Comparison of ENCODE assay signal across 8 cellular contexts in the genomic region with DNA sequence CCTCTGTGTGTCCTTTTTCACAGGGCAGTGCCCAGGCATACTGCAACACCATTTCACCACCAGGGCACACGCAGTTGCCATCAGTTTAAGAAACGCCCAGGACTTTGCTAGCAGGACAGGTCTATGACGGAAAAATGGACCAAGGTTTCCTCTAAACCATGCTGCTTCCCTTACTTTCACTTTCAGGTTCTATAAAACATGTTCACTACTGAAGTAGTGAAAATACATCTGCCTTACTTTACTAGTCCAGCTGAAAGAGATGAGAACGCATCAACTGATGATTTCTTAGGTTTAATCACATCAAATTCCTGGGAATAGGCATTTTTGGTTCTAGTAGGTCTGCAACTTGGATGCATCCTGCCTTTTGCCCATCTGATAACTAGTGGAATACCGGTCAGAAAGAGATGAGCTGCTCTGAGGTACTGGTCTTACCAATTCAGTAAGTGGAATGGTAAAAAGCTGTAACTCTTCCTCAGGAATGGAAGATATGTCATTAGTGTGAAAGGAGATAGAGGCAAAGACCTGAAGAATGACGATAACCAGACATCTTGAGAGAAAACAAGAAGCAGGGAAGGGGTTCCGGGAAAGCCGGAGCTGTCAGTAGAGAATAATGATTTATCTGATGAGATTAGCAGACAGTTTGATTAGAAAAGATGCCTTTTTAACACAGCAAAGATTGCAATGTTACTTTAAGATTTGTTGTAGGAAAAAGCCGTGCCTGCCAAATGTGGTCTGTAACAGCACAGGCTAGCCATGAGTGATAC.
A peak's percentile ranks its signal among the peaks of the same experiment; 100 is the strongest.
DNase-seq lines count a peak whose midpoint lies in the region; ATAC-seq and TF ChIP-seq lines count a peak whose summit lies in the region.

No MANE protein-coding gene starts in this region.

- H3K36me3 Mint-ChIP-seq in CD14-positive monocyte = no peaks in the 10 kb centered on the region

- H3K27ac Mint-ChIP-seq in CD14-positive monocyte = peak overlapping the region in 6 of 7 donors; percentile 55 to 91 (median 76)

- no peaks in the 10 kb centered on the region for H3K9me3 Mint-ChIP-seq in CD14-positive monocyte

- intact Hi-C loops in CD14-positive monocyte (cut with micrococcal nuclease) (no loop called here), mucosa of descending colon (cut with DNase I, micrococcal nuclease) (no loop called here)

- DNase-seq in CD14-positive monocyte (ENCODE audit: low spot score) (no peak), dermis blood vessel endothelial cell (peak; percentile 82), mucosa of descending colon (peak in 1 of 3 donors; percentile 9), putamen (ENCODE audit: low spot score) (no peak), retina (no peak)

- H3K4me1 Mint-ChIP-seq in CD14-positive monocyte = peaks cover 14% of the 10 kb centered on the region

- H3K36me3 ChIP-seq in mucosa of descending colon (ENCODE audit: low read depth) = no peaks in the 10 kb centered on the region

- peak; percentile 19 for TF ChIP-seq CTCF in CD14-positive monocyte (IDR thresholded peaks at IDR 0.05)
- no peak for TF ChIP-seq CTCF in mucosa of descending colon (IDR thresholded peaks at IDR 0.05)

- ATAC-seq in GM19023 (IDR thresholded peaks at IDR 0.05; ENCODE audit: unreplicated experiment) = peak; percentile 85
- peak; percentile 87 for ATAC-seq in HG03196 (IDR thresholded peaks at IDR 0.05; ENCODE audit: unreplicated experiment)
- peak; percentile 81 for ATAC-seq in SK-N-SH treated with all-trans-retinoic acid at 6 μM for 48 hours
- peak; percentile 72 for ATAC-seq in mucosa of descending colon

- no peaks in the 10 kb centered on the region for H3K9me3 ChIP-seq in mucosa of descending colon

- no peak overlapping the region for H3K4me3 ChIP-seq in mucosa of descending colon

- peaks cover 0 to 6% (median 0%) of the 10 kb centered on the region in 3 donors for H3K27me3 Mint-ChIP-seq in CD14-positive monocyte (ENCODE audit: low read depth in 3 of 3)

- H3K4me1 ChIP-seq in mucosa of descending colon (ENCODE audit: low read depth) = peaks cover 2% of the 10 kb centered on the region

- peak overlapping the region; percentile 90 to 97 for H3K4me3 Mint-ChIP-seq in CD14-positive monocyte

TF ChIP-seq in SK-N-SH treated with all-trans-retinoic acid at 6 μM for 48 hours, 23 proteins besides CTCF, POLR2A, EP300 and RAD21 (continues in another document):
- TF ChIP-seq, protein P1, sequence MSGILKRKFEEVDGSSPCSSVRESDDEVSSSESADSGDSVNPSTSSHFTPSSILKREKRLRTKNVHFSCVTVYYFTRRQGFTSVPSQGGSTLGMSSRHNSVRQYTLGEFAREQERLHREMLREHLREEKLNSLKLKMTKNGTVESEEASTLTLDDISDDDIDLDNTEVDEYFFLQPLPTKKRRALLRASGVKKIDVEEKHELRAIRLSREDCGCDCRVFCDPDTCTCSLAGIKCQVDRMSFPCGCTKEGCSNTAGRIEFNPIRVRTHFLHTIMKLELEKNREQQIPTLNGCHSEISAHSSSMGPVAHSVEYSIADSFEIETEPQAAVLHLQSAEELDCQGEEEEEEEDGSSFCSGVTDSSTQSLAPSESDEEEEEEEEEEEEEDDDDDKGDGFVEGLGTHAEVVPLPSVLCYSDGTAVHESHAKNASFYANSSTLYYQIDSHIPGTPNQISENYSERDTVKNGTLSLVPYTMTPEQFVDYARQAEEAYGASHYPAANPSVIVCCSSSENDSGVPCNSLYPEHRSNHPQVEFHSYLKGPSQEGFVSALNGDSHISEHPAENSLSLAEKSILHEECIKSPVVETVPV (CRISPR knock-in tag; IDR thresholded peaks at IDR 0.05) = no peak
- no peak for TF ChIP-seq OSR1 (CRISPR knock-in tag; IDR thresholded peaks at IDR 0.05)
- no peak for TF ChIP-seq PPARA (CRISPR knock-in tag; IDR thresholded peaks at IDR 0.05; ENCODE audit: borderline replicate concordance)
- TF ChIP-seq ZNF70 (CRISPR knock-in tag; IDR thresholded peaks at IDR 0.05) = no peak
- TF ChIP-seq, protein P2, sequence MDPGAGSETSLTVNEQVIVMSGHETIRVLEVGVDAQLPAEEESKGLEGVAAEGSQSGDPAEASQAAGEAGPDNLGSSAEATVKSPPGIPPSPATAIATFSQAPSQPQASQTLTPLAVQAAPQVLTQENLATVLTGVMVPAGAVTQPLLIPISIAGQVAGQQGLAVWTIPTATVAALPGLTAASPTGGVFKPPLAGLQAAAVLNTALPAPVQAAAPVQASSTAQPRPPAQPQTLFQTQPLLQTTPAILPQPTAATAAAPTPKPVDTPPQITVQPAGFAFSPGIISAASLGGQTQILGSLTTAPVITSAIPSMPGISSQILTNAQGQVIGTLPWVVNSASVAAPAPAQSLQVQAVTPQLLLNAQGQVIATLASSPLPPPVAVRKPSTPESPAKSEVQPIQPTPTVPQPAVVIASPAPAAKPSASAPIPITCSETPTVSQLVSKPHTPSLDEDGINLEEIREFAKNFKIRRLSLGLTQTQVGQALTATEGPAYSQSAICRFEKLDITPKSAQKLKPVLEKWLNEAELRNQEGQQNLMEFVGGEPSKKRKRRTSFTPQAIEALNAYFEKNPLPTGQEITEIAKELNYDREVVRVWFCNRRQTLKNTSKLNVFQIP (CRISPR knock-in tag; IDR thresholded peaks at IDR 0.05; ENCODE audit: borderline replicate concordance, low read depth) = no peak; the same call in 1 of the 2 replicates
- TF ChIP-seq ZFP30 (CRISPR knock-in tag; IDR thresholded peaks at IDR 0.05) = no peak
- TF ChIP-seq, protein P3, sequence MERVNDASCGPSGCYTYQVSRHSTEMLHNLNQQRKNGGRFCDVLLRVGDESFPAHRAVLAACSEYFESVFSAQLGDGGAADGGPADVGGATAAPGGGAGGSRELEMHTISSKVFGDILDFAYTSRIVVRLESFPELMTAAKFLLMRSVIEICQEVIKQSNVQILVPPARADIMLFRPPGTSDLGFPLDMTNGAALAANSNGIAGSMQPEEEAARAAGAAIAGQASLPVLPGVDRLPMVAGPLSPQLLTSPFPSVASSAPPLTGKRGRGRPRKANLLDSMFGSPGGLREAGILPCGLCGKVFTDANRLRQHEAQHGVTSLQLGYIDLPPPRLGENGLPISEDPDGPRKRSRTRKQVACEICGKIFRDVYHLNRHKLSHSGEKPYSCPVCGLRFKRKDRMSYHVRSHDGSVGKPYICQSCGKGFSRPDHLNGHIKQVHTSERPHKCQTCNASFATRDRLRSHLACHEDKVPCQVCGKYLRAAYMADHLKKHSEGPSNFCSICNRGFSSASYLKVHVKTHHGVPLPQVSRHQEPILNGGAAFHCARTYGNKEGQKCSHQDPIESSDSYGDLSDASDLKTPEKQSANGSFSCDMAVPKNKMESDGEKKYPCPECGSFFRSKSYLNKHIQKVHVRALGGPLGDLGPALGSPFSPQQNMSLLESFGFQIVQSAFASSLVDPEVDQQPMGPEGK (CRISPR knock-in tag; IDR thresholded peaks at IDR 0.05; ENCODE audit: borderline replicate concordance) = peak; percentile 18; the same call in 1 of the 2 replicates
- TF ChIP-seq ZFP3 (CRISPR knock-in tag; IDR thresholded peaks at IDR 0.05) = no peak
- TF ChIP-seq, protein P4, sequence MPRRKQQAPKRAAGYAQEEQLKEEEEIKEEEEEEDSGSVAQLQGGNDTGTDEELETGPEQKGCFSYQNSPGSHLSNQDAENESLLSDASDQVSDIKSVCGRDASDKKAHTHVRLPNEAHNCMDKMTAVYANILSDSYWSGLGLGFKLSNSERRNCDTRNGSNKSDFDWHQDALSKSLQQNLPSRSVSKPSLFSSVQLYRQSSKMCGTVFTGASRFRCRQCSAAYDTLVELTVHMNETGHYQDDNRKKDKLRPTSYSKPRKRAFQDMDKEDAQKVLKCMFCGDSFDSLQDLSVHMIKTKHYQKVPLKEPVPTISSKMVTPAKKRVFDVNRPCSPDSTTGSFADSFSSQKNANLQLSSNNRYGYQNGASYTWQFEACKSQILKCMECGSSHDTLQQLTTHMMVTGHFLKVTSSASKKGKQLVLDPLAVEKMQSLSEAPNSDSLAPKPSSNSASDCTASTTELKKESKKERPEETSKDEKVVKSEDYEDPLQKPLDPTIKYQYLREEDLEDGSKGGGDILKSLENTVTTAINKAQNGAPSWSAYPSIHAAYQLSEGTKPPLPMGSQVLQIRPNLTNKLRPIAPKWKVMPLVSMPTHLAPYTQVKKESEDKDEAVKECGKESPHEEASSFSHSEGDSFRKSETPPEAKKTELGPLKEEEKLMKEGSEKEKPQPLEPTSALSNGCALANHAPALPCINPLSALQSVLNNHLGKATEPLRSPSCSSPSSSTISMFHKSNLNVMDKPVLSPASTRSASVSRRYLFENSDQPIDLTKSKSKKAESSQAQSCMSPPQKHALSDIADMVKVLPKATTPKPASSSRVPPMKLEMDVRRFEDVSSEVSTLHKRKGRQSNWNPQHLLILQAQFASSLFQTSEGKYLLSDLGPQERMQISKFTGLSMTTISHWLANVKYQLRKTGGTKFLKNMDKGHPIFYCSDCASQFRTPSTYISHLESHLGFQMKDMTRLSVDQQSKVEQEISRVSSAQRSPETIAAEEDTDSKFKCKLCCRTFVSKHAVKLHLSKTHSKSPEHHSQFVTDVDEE (CRISPR knock-in tag; IDR thresholded peaks at IDR 0.05) = peak; percentile 50; the same call in 1 of the 2 replicates
- 0 out of 2 replicates have a peak, but pooled peaks have one; percentile 49 for TF ChIP-seq CSDC2 (CRISPR knock-in tag; IDR thresholded peaks at IDR 0.05)
- no peak for TF ChIP-seq ZNF565 (CRISPR knock-in tag; conservative IDR thresholded peaks at IDR 0.05; ENCODE audit: low read depth)
- TF ChIP-seq TCF4 (CRISPR knock-in tag; IDR thresholded peaks at IDR 0.05; ENCODE audit: borderline replicate concordance) = peak; percentile 49; the same call in 1 of the 2 replicates
- peak; percentile 94 for TF ChIP-seq ISL1 (CRISPR knock-in tag; IDR thresholded peaks at IDR 0.05)
- peak; percentile 64; the same call in 1 of the 2 replicates for TF ChIP-seq SNAI2 (CRISPR knock-in tag; IDR thresholded peaks at IDR 0.05)
- TF ChIP-seq ARNTL (CRISPR knock-in tag; IDR thresholded peaks at IDR 0.05; ENCODE audit: borderline replicate concordance, low read depth) = no peak
- no peak; the same call in 1 of the 2 replicates for TF ChIP-seq ZC3H10 (CRISPR knock-in tag; IDR thresholded peaks at IDR 0.05)
- TF ChIP-seq, protein P5, sequence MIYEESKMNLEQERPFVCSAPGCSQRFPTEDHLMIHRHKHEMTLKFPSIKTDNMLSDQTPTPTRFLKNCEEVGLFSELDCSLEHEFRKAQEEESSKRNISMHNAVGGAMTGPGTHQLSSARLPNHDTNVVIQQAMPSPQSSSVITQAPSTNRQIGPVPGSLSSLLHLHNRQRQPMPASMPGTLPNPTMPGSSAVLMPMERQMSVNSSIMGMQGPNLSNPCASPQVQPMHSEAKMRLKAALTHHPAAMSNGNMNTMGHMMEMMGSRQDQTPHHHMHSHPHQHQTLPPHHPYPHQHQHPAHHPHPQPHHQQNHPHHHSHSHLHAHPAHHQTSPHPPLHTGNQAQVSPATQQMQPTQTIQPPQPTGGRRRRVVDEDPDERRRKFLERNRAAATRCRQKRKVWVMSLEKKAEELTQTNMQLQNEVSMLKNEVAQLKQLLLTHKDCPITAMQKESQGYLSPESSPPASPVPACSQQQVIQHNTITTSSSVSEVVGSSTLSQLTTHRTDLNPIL (CRISPR knock-in tag; IDR thresholded peaks at IDR 0.05; ENCODE audit: low read depth) = 0 out of 2 replicates have a peak, but pooled peaks have one; percentile 28
- no peak for TF ChIP-seq GLIS3 (CRISPR knock-in tag; IDR thresholded peaks at IDR 0.05)
